Comparison of ENCODE assay signal across 8 cellular contexts in the genomic region with DNA sequence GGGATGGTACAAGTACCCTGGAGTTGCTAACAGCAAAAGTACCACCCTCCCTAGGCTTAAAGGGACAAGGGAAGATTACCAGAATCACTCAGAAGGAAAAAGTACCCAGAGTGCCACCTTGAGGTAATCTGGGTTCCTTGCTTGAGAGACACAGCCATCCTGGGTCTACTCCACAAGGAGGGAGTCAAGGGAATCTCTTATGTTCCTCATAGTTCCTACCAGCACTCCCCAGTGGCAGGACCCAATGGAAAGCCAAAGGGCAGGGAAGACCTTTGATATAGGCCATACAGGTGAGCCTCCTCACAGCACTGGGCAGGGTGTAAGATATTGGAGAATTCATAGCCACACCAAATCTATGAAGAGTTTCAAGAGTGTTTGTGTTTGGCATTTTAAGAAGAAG. TPM values are rescaled to one million over a fixed set of nuclear protein-coding genes. Genes with fewer than 3 reads are reported as not detected.
DNase-seq lines count a peak whose midpoint lies in the region; ATAC-seq and TF ChIP-seq lines count a peak whose summit lies in the region.

No MANE protein-coding gene starts in this region.

- H3K4me3 ChIP-seq in GM12864 (ENCODE audit: low read depth, low read length), result no peak overlapping the region

- TF ChIP-seq CTCF in GM12864 (IDR thresholded peaks at IDR 0.05; ENCODE audit: low read depth, low read length, missing control alignments), result peak; percentile 15
- TF ChIP-seq CTCF in CD14-positive monocyte (IDR thresholded peaks at IDR 0.05), result no peak

- peaks cover 0 to 1% (median 1%) of the 10 kb centered on the region in 3 donors for H3K27me3 Mint-ChIP-seq in CD14-positive monocyte (ENCODE audit: low read depth in 3 of 3)

- DNase-seq in GM12864 (ENCODE audit: low read depth), result no peak
- peak; percentile 30 for DNase-seq in NCI-H460 (ENCODE audit: extremely low read depth, low read depth)
- peak; percentile 32 for DNase-seq in amniotic epithelial cell (ENCODE audit: low read depth)
- peak; percentile 50 for DNase-seq in stimulated activated CD4-positive, alpha-beta T cell treated with anti-CD3 and anti-CD28 coated beads, Interleukin-12 subunit alpha, Interleukin-12 subunit beta, amount 100 ng/mL, for 4 hours
- no peak for DNase-seq in NCI-H1930 (lab: John Stamatoyannopoulos, UW)
- no peak for DNase-seq in CD14-positive monocyte (ENCODE audit: low spot score)
- no peak for DNase-seq in NCI-H345 treated with DMSO at 0.1 percent for 48 hours (lab: John Stamatoyannopoulos, UW; ENCODE audit: unreplicated experiment)

- no peak overlapping the region for H3K4me3 Mint-ChIP-seq in CD14-positive monocyte

- H3K4me1 Mint-ChIP-seq in CD14-positive monocyte, result no peaks in the 10 kb centered on the region

- intact Hi-C loops in CD14-positive monocyte (cut with micrococcal nuclease), result no loop called here

- H3K9me3 Mint-ChIP-seq in CD14-positive monocyte, result peaks cover 0 to 2% (median 0%) of the 10 kb centered on the region in 7 donors

- no peaks in the 10 kb centered on the region for H3K36me3 Mint-ChIP-seq in CD14-positive monocyte

- H3K27ac Mint-ChIP-seq in CD14-positive monocyte, result no peak overlapping the region

- ATAC-seq in HG03354 (IDR thresholded peaks at IDR 0.05; ENCODE audit: poor library complexity, severe bottlenecking, unreplicated experiment), result no peak

RNA-seq across cellular contexts. Expression of gene IL2, which starts 5.7 kb away (rescaled TPM):
- not detected in 2 replicates for total RNA-seq in NCI-H460 (2014; rRNA removed; shearing (Covaris generic))
- polyA plus RNA-seq in NCI-H460 (2014; cell fraction: nucleus; rRNA removed), result not detected in 2 replicates
- not detected for polyA plus RNA-seq in CD14-positive monocyte

Comparison
In these comparisons a context has a peak if more than half of its experiments do, and no peak if none do; other contexts are left out.
1. DNase-seq: peak in NCI-H460 (single experiment), amniotic epithelial cell (single experiment) and stimulated activated CD4-positive, alpha-beta T cell treated with anti-CD3 and anti-CD28 coated beads, Interleukin-12 subunit alpha, Interleukin-12 subunit beta, amount 100 ng/mL, for 4 hours (single experiment); none in GM12864 (single experiment), NCI-H1930 (0 of 2), CD14-positive monocyte (single experiment) and NCI-H345 treated with DMSO at 0.1 percent for 48 hours (single experiment).